2 cellular contexts compared by ENCODE assay signal in the genomic region with DNA sequence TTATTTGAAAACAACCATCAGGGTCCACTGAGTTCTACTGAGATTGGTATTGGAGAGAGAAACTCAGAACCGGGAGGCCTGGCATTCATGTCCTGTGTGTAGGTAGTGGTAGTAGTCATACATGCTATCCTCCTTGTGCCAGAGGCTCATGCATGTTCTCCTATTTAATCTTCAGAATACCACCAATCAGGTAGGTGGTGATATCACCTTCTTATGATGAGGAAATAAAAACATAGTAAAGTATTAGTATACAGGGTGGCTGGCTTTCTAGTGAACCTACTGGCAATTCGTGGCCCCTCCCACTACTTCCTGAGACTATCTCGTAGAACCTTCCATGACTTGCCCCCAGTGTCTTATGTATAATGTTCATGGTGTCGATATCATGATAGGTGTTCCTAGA.
TF ChIP-seq lines count a peak whose summit lies in the region.

No MANE protein-coding gene starts in this region.

TF ChIP-seq in SK-N-SH treated with all-trans-retinoic acid at 6 μM for 48 hours, 23 proteins besides CTCF, POLR2A, EP300 and RAD21 (continued from another document):
- TF ChIP-seq, protein P1, sequence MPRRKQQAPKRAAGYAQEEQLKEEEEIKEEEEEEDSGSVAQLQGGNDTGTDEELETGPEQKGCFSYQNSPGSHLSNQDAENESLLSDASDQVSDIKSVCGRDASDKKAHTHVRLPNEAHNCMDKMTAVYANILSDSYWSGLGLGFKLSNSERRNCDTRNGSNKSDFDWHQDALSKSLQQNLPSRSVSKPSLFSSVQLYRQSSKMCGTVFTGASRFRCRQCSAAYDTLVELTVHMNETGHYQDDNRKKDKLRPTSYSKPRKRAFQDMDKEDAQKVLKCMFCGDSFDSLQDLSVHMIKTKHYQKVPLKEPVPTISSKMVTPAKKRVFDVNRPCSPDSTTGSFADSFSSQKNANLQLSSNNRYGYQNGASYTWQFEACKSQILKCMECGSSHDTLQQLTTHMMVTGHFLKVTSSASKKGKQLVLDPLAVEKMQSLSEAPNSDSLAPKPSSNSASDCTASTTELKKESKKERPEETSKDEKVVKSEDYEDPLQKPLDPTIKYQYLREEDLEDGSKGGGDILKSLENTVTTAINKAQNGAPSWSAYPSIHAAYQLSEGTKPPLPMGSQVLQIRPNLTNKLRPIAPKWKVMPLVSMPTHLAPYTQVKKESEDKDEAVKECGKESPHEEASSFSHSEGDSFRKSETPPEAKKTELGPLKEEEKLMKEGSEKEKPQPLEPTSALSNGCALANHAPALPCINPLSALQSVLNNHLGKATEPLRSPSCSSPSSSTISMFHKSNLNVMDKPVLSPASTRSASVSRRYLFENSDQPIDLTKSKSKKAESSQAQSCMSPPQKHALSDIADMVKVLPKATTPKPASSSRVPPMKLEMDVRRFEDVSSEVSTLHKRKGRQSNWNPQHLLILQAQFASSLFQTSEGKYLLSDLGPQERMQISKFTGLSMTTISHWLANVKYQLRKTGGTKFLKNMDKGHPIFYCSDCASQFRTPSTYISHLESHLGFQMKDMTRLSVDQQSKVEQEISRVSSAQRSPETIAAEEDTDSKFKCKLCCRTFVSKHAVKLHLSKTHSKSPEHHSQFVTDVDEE (CRISPR knock-in tag; IDR thresholded peaks at IDR 0.05): no peak
- TF ChIP-seq, protein P2, sequence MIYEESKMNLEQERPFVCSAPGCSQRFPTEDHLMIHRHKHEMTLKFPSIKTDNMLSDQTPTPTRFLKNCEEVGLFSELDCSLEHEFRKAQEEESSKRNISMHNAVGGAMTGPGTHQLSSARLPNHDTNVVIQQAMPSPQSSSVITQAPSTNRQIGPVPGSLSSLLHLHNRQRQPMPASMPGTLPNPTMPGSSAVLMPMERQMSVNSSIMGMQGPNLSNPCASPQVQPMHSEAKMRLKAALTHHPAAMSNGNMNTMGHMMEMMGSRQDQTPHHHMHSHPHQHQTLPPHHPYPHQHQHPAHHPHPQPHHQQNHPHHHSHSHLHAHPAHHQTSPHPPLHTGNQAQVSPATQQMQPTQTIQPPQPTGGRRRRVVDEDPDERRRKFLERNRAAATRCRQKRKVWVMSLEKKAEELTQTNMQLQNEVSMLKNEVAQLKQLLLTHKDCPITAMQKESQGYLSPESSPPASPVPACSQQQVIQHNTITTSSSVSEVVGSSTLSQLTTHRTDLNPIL (CRISPR knock-in tag; IDR thresholded peaks at IDR 0.05; ENCODE audit: low read depth): no peak
- TF ChIP-seq OSR1 (CRISPR knock-in tag; IDR thresholded peaks at IDR 0.05) (no peak), POU6F1 (CRISPR knock-in tag; IDR thresholded peaks at IDR 0.05; ENCODE audit: borderline replicate concordance, low read depth) (no peak), ARNTL (CRISPR knock-in tag; IDR thresholded peaks at IDR 0.05; ENCODE audit: borderline replicate concordance, low read depth) (no peak)

TF ChIP-seq in SK-N-SH, 30 proteins besides CTCF, POLR2A, EP300 and RAD21 (continued from another document):
- no peak for TF ChIP-seq REST (IDR thresholded peaks at IDR 0.05; ENCODE audit: low read depth, low read length)
- no peak for TF ChIP-seq CHD2 (IDR thresholded peaks at IDR 0.05; ENCODE audit: low read length, partially characterized antibody)
- TF ChIP-seq, protein P3, sequence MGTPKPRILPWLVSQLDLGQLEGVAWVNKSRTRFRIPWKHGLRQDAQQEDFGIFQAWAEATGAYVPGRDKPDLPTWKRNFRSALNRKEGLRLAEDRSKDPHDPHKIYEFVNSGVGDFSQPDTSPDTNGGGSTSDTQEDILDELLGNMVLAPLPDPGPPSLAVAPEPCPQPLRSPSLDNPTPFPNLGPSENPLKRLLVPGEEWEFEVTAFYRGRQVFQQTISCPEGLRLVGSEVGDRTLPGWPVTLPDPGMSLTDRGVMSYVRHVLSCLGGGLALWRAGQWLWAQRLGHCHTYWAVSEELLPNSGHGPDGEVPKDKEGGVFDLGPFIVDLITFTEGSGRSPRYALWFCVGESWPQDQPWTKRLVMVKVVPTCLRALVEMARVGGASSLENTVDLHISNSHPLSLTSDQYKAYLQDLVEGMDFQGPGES (IDR thresholded peaks at IDR 0.05; ENCODE audit: low read depth, low read length): no peak
- no peak for TF ChIP-seq RFX5 (IDR thresholded peaks at IDR 0.05; ENCODE audit: low read length)
- TF ChIP-seq EZH2phosphoT487 (IDR thresholded peaks at IDR 0.05; ENCODE audit: borderline replicate concordance, low read depth): no peak
- no peak for TF ChIP-seq GABPA (IDR thresholded peaks at IDR 0.05; ENCODE audit: low read depth)
- TF ChIP-seq USF1 (IDR thresholded peaks at IDR 0.05; ENCODE audit: borderline replicate concordance, low read depth): no peak
TF ChIP-seq in SK-N-SH: peak in this region for 0.
